ENCODE assay signal across 2 cellular contexts in genomic region chr22:31199187-31199586, GRCh38.
TF ChIP-seq lines count a peak whose summit lies in the region.

No MANE protein-coding gene starts in this region.

TF ChIP-seq in GM23338, 12 proteins besides CTCF, POLR2A, EP300 and RAD21:
- TF ChIP-seq REST (IDR thresholded peaks at IDR 0.05; ENCODE audit: unreplicated experiment) (no peak), ZNF462 (CRISPR knock-in tag; IDR thresholded peaks at IDR 0.05) (no peak), POLR2AphosphoS5 (IDR thresholded peaks at IDR 0.05; ENCODE audit: low read depth) (no peak), ZNF114 (CRISPR knock-in tag; IDR thresholded peaks at IDR 0.05) (no peak), EZH2 (IDR thresholded peaks at IDR 0.05; ENCODE audit: low read depth, unreplicated experiment) (no peak), ETS1 (IDR thresholded peaks at IDR 0.05) (no peak), STAT1 (IDR thresholded peaks at IDR 0.05; ENCODE audit: unreplicated experiment) (no peak), ZNF331 (CRISPR knock-in tag; IDR thresholded peaks at IDR 0.05; ENCODE audit: low read depth) (no peak), JUNB (IDR thresholded peaks at IDR 0.05; ENCODE audit: unreplicated experiment) (no peak), EZH2phosphoT487 (IDR thresholded peaks at IDR 0.05; ENCODE audit: unreplicated experiment) (no peak), CREB1 (CRISPR knock-in tag; IDR thresholded peaks at IDR 0.05; ENCODE audit: low read depth) (no peak), NANOG (IDR thresholded peaks at IDR 0.05; ENCODE audit: borderline replicate concordance) (no peak)

TF ChIP-seq in GM12878, 131 proteins besides CTCF, POLR2A, EP300 and RAD21:
- TF ChIP-seq PAX8 (IDR thresholded peaks at IDR 0.05) = no peak
- no peak for TF ChIP-seq EZH2 (IDR thresholded peaks at IDR 0.05; ENCODE audit: borderline replicate concordance, control insufficient read depth, low read depth, low read length)
- TF ChIP-seq MAX (IDR thresholded peaks at IDR 0.05; ENCODE audit: low read depth, low read length) = no peak
- TF ChIP-seq CBFB (IDR thresholded peaks at IDR 0.05; ENCODE audit: low read depth) = no peak
- TF ChIP-seq SRF (IDR thresholded peaks at IDR 0.05; ENCODE audit: low read depth in 2 of 2, low read length in 2 of 2) = no peak
- no peak for TF ChIP-seq RFX5 (IDR thresholded peaks at IDR 0.05; ENCODE audit: low read depth, low read length)
- no peak for TF ChIP-seq CHD1 (IDR thresholded peaks at IDR 0.05; ENCODE audit: low read depth, low read length)
